ENCODE assay signal across 8 cellular contexts in genomic region chr17:42422412-42422957, GRCh38. TPM values are rescaled to one million over a fixed set of nuclear protein-coding genes. Genes with fewer than 3 reads are reported as not detected.
A peak's percentile ranks its signal among the peaks of the same experiment; 100 is the strongest.
DNase-seq lines count a peak whose midpoint lies in the region; ATAC-seq and TF ChIP-seq lines count a peak whose summit lies in the region.

No MANE protein-coding gene starts in this region.

- peaks cover 38% of the 10 kb centered on the region for H3K4me1 ChIP-seq in osteoblast (ENCODE audit: insufficient read depth, low read length)

- peaks cover 43% of the 10 kb centered on the region for H3K27me3 Mint-ChIP-seq in activated T-cell treated with anti-CD3 and anti-CD28 coated beads, Interleukin-2, amount 50 U/mL, for 24 hours

- H3K36me3 Mint-ChIP-seq in activated T-cell treated with anti-CD3 and anti-CD28 coated beads, Interleukin-2, amount 50 U/mL, for 24 hours (ENCODE audit: low read depth): no peaks in the 10 kb centered on the region

- peak overlapping the region; percentile 82 for H3K4me2 ChIP-seq in osteoblast (ENCODE audit: insufficient read depth, low read length)

- H3K4me3 ChIP-seq in fibroblast of villous mesenchyme (ENCODE audit: low read depth, low read length): peak overlapping the region; percentile 90
- H3K4me3 ChIP-seq in osteoblast (ENCODE audit: insufficient read depth, low read length): peak overlapping the region; percentile 100

- no peaks in the 10 kb centered on the region for H3K27me3 ChIP-seq in osteoblast (ENCODE audit: insufficient read depth, low read length)

- H3K27ac ChIP-seq in osteoblast (ENCODE audit: low read depth, low read length): peak overlapping the region; percentile 89

- H3K4me3 Mint-ChIP-seq in activated T-cell treated with anti-CD3 and anti-CD28 coated beads, Interleukin-2, amount 50 U/mL, for 24 hours: peak overlapping the region; percentile 71

- H3K9me3 ChIP-seq in osteoblast (ENCODE audit: low read depth, low read length): no peaks in the 10 kb centered on the region

- TF ChIP-seq CTCF in fibroblast of villous mesenchyme (IDR thresholded peaks at IDR 0.05; ENCODE audit: insufficient read depth, low read depth, low read length) (no peak), osteoblast (IDR thresholded peaks at IDR 0.05; ENCODE audit: extremely low read depth, low read depth, low read length) (no peak)

- peaks cover 45% of the 10 kb centered on the region for H4K20me1 ChIP-seq in osteoblast (ENCODE audit: insufficient read depth, low read length)

- H3K9me3 Mint-ChIP-seq in activated T-cell treated with anti-CD3 and anti-CD28 coated beads, Interleukin-2, amount 50 U/mL, for 24 hours: no peaks in the 10 kb centered on the region

- H3K27ac Mint-ChIP-seq in activated T-cell treated with anti-CD3 and anti-CD28 coated beads, Interleukin-2, amount 50 U/mL, for 24 hours: no peak overlapping the region

- intact Hi-C loops in Right ventricle myocardium inferior (cut with DNase I) (loop anchor here (5.0 kb wide), 2 partner anchors 35 to 95 kb away; partner anchors contain the start of gene ATP6V0A1), cardiac septum (cut with DNase I) (loop anchor here (2.0 to 5.0 kb wide), 4 partner anchors 14 to 95 kb away; partner anchors contain the start of genes ATP6V0A1 and STAT3)

- H3K4me1 Mint-ChIP-seq in activated T-cell treated with anti-CD3 and anti-CD28 coated beads, Interleukin-2, amount 50 U/mL, for 24 hours (ENCODE audit: low read depth): peaks cover 30% of the 10 kb centered on the region

- peaks cover 13% of the 10 kb centered on the region for H3K36me3 ChIP-seq in osteoblast (ENCODE audit: insufficient read depth, low read length)

- ATAC-seq in Right ventricle myocardium inferior: peak; percentile 53
- ATAC-seq in GM21825 (IDR thresholded peaks at IDR 0.05; ENCODE audit: unreplicated experiment): no peak
- no peak for ATAC-seq in GM21786 (IDR thresholded peaks at IDR 0.05; ENCODE audit: unreplicated experiment)

- DNase-seq in Right ventricle myocardium inferior (ENCODE audit: missing footprints) (peak; percentile 81), cardiac septum (ENCODE audit: low spot score) (no peak), fibroblast of villous mesenchyme (ENCODE audit: low read depth) (peak; percentile 32), osteoblast (ENCODE audit: insufficient read length, low spot score, missing footprints) (peak; percentile 84), NOMO-1 (lab: John Stamatoyannopoulos, UW; ENCODE audit: unreplicated experiment in 2 of 2) (no peak)
- peak; percentile 64 for DNase-seq in activated T-cell treated with anti-CD3 and anti-CD28 coated beads, Interleukin-2, amount 50 U/mL, for 24 hours

- peak overlapping the region; percentile 31 for H2AFZ ChIP-seq in osteoblast (ENCODE audit: low read length)

- H3K79me2 ChIP-seq in osteoblast (ENCODE audit: insufficient read depth, low read length): peaks cover 64% of the 10 kb centered on the region

RNA-seq across cellular contexts. Expression of gene CAVIN1, which starts 0.6 kb away (rescaled TPM):
- 240 TPM for total RNA-seq in Right ventricle myocardium inferior
- 358 TPM for total RNA-seq in cardiac septum
- 988 and 1,007 TPM in 2 replicates for total RNA-seq in fibroblast of villous mesenchyme
- total RNA-seq in osteoblast: 861 and 988 TPM in 2 replicates

RNA-seq across cellular contexts. Expression of gene STAT3, which starts 34.2 kb away (rescaled TPM):
- total RNA-seq in Right ventricle myocardium inferior: 183 TPM
- 159 TPM for total RNA-seq in cardiac septum
- 113 and 180 TPM in 2 replicates for total RNA-seq in fibroblast of villous mesenchyme
- 197 and 206 TPM in 2 replicates for total RNA-seq in osteoblast

RNA-seq across cellular contexts. Expression of gene ATP6V0A1, which starts 36.2 kb away (rescaled TPM):
- total RNA-seq in Right ventricle myocardium inferior (31.1 TPM), cardiac septum (40.3 TPM), fibroblast of villous mesenchyme (66.4 and 82.5 TPM in 2 replicates), osteoblast (52.5 and 53.9 TPM in 2 replicates)

Comparison
In these comparisons a context has a peak if more than half of its experiments do, and no peak if none do; other contexts are left out.
1. DNase-seq: peak in Right ventricle myocardium inferior (single experiment), activated T-cell treated with anti-CD3 and anti-CD28 coated beads, Interleukin-2, amount 50 U/mL, for 24 hours (single experiment), fibroblast of villous mesenchyme (single experiment) and osteoblast (single experiment); none in cardiac septum (single experiment) and NOMO-1 (0 of 2).